11 cellular contexts compared by ENCODE assay signal in the genomic region with DNA sequence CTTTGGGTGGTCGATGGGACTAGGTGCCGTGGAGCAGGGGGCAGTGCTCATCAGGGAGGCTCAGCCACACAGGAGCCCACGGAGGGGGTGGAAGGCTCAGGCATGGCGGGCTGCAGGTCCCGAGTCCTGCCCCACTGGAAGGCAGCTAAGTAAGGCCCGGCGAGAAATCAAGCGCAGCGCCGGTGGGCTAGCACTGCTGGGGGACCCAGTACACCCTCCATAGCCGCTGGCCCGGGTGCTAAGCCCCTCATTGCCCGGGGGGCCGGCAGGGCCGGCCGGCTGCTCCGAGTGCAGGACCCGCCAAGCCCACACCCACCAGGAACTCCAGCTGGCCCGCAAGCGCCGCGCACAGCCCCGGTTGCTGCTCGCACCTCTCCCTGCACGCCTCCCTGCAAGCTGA.
"Had no signal": no experiment of that assay in that cellular context is flagged by ENCODE, and none has a peak within 500 bp of the region (broad histone marks: within the 10 kb centered on the region; RNA-seq: fewer than 3 reads in every experiment).

No MANE protein-coding gene starts in this region.

- H3K4me3 Mint-ChIP-seq: GM23338, H9, HFFc6 had no signal

- H3K9me3 ChIP-seq: HAP-1 had no signal

- FAIRE-seq: H1, H54 had no signal

- H3K4me1 ChIP-seq: HAP-1 had no signal

- ATAC-seq: GM23338, HCT116 had no signal

- DNase-seq: GM23248, GOT3, H7, H9, HCEC 1CT, HFFc6 had no signal

- H3K4me2 ChIP-seq: GM23338 had no signal

- H3K4me3 ChIP-seq: GM23248, GM23338, HAP-1 had no signal

- H3K9ac ChIP-seq: GM23248 had no signal

- H3K9me3 Mint-ChIP-seq: GM23338, H9, HFFc6 had no signal

- H3K27ac ChIP-seq: GM23248 had no signal

- H2AFZ ChIP-seq: GM23248, GM23338 had no signal

- H3K27ac Mint-ChIP-seq: GM23338, HFFc6 had no signal
